ENCODE assay signal across 8 cellular contexts in genomic region chr5:139246394-139246793, GRCh38. TPM values are rescaled to one million over a fixed set of nuclear protein-coding genes. Genes with fewer than 3 reads are reported as not detected.
DNase-seq lines count a peak whose midpoint lies in the region; ATAC-seq lines count a peak whose summit lies in the region.

No MANE protein-coding gene starts in this region.

- no CpG with 5 or more reads among the region's 4 CpGs for WGBS in mesendoderm (ENCODE audit: extremely low coverage, insufficient coverage, low lambda C conversion rate)

- no peak overlapping the region for H2AK5ac ChIP-seq in mesendoderm (ENCODE audit: low read length)

- H4K8ac ChIP-seq in mesendoderm (ENCODE audit: low read depth, low read length), result no peak overlapping the region

- no peak overlapping the region for H3K27ac Mint-ChIP-seq in activated T-cell treated with anti-CD3 and anti-CD28 coated beads, Interleukin-2, amount 50 U/mL, for 72 hours

- peak; percentile 99 to 100 for ATAC-seq in activated T-cell treated with anti-CD3 and anti-CD28 coated beads, Interleukin-2, amount 50 U/mL, for 72 hours (replicated peaks in 1 of 2)
- ATAC-seq in HG02870 (IDR thresholded peaks at IDR 0.05; ENCODE audit: unreplicated experiment) (no peak), GM21528 (IDR thresholded peaks at IDR 0.05; ENCODE audit: low FRiP score, unreplicated experiment) (no peak)

- no peak overlapping the region for H3K4me3 ChIP-seq in mesendoderm (ENCODE audit: low read length)

- H3K27me3 ChIP-seq in mesendoderm (ENCODE audit: insufficient read depth, low read length, poor library complexity), result no peaks in the 10 kb centered on the region

- no peaks in the 10 kb centered on the region for H3K36me3 Mint-ChIP-seq in activated T-cell treated with anti-CD3 and anti-CD28 coated beads, Interleukin-2, amount 50 U/mL, for 72 hours (ENCODE audit: insufficient read depth in 2 of 2)

- no peak overlapping the region for H3K4ac ChIP-seq in mesendoderm (ENCODE audit: low read depth, low read length)

- H3K4me2 ChIP-seq in mesendoderm (ENCODE audit: low read length), result no peak overlapping the region

- H3K79me1 ChIP-seq in mesendoderm (ENCODE audit: low read length), result no peaks in the 10 kb centered on the region

- H2BK15ac ChIP-seq in mesendoderm (replicated peaks; ENCODE audit: low read depth), result no peak overlapping the region

- peak overlapping the region; percentile 71 for H3K18ac ChIP-seq in mesendoderm (ENCODE audit: low read length)

- H3K4me3 Mint-ChIP-seq in activated T-cell treated with anti-CD3 and anti-CD28 coated beads, Interleukin-2, amount 50 U/mL, for 72 hours, result peak overlapping the region; percentile 55 to 58

- DNase-seq in ACHN (peak; percentile 19), M059J (ENCODE audit: low read depth) (peak; percentile 78), mesendoderm (peak; percentile 57), RPMI8226 (no peak), mucosa of gallbladder (ENCODE audit: low spot score) (no peak)
- DNase-seq in activated T-cell treated with anti-CD3 and anti-CD28 coated beads, Interleukin-2, amount 50 U/mL, for 72 hours, result peak; percentile 66 to 70

- H3K9ac ChIP-seq in mesendoderm (ENCODE audit: low read length), result no peak overlapping the region

- H3K36me3 ChIP-seq in mesendoderm (ENCODE audit: control insufficient read depth, insufficient read depth, low read length), result no peaks in the 10 kb centered on the region

- no peak overlapping the region for H2BK5ac ChIP-seq in mesendoderm (ENCODE audit: low read length)

- no peaks in the 10 kb centered on the region for H3K4me1 ChIP-seq in mesendoderm (ENCODE audit: control insufficient read depth, low read depth, low read length)

- peaks cover 35% of the 10 kb centered on the region for H3K4me1 Mint-ChIP-seq in activated T-cell treated with anti-CD3 and anti-CD28 coated beads, Interleukin-2, amount 50 U/mL, for 72 hours (ENCODE audit: low read depth)

- no peak overlapping the region for H4K5ac ChIP-seq in mesendoderm (ENCODE audit: low read length)

- no peak overlapping the region for H3K27ac ChIP-seq in mesendoderm (ENCODE audit: low read depth, low read length)

- no peaks in the 10 kb centered on the region for H3K79me2 ChIP-seq in mesendoderm (ENCODE audit: control insufficient read depth, insufficient read depth, low read length)

- no peak overlapping the region for H3K23ac ChIP-seq in mesendoderm (ENCODE audit: low read length)

- no peaks in the 10 kb centered on the region for H3K27me3 Mint-ChIP-seq in activated T-cell treated with anti-CD3 and anti-CD28 coated beads, Interleukin-2, amount 50 U/mL, for 72 hours (ENCODE audit: low read depth)

- H3K56ac ChIP-seq in mesendoderm (ENCODE audit: low read length), result no peak overlapping the region

- H2BK120ac ChIP-seq in mesendoderm (ENCODE audit: low read depth, low read length), result no peak overlapping the region

- H3K9me3 Mint-ChIP-seq in activated T-cell treated with anti-CD3 and anti-CD28 coated beads, Interleukin-2, amount 50 U/mL, for 72 hours, result no peaks in the 10 kb centered on the region

- in situ Hi-C loops in ACHN (cut with HindIII; ENCODE audit: low pct_ligation_motif_present, low pct_unique_long_range_greater_than_20kb, low sequenced_read_pairs), result no loop called here

RNA-seq across cellular contexts. Expression of gene MATR3, which starts 47.1 kb away (rescaled TPM):
- total RNA-seq in M059J (2014; rRNA removed; shearing (Covaris generic)), result 144 and 237 TPM in 2 replicates
- 100 to 1,000 TPM; 124 to 164 TPM for total RNA-seq in activated T-cell treated with anti-CD3 and anti-CD28 coated beads, Interleukin-2, amount 50 U/mL, for 72 hours
- 275 TPM for polyA plus RNA-seq in mesendoderm (2013, experiment 1 of 2)
- 261 TPM for polyA plus RNA-seq in mesendoderm (2013, experiment 2 of 2)
- total RNA-seq in mucosa of gallbladder, result 161 TPM

RNA-seq across cellular contexts. Expression of gene SIL1, which starts 48.2 kb away (rescaled TPM):
- 50.8 and 61.5 TPM in 2 replicates for total RNA-seq in M059J (2014; rRNA removed; shearing (Covaris generic))
- 10 to 100 TPM; 32.5 to 37.3 TPM for total RNA-seq in activated T-cell treated with anti-CD3 and anti-CD28 coated beads, Interleukin-2, amount 50 U/mL, for 72 hours
- polyA plus RNA-seq in mesendoderm (2013, experiment 1 of 2), result 2.6 TPM
- 2.6 TPM for polyA plus RNA-seq in mesendoderm (2013, experiment 2 of 2)
- 76.7 TPM for total RNA-seq in mucosa of gallbladder

Comparison
In these comparisons a context has a peak if more than half of its experiments do, and no peak if none do; other contexts are left out.
1. DNase-seq: peak in ACHN (single experiment), M059J (single experiment), activated T-cell treated with anti-CD3 and anti-CD28 coated beads, Interleukin-2, amount 50 U/mL, for 72 hours (2 of 2) and mesendoderm (single experiment); none in RPMI8226 (single experiment) and mucosa of gallbladder (single experiment).
2. ATAC-seq: peak in activated T-cell treated with anti-CD3 and anti-CD28 coated beads, Interleukin-2, amount 50 U/mL, for 72 hours (2 of 2); none in HG02870 (single experiment) and GM21528 (single experiment).